Comparison of ENCODE assay signal across 23 cellular contexts in the genomic region with DNA sequence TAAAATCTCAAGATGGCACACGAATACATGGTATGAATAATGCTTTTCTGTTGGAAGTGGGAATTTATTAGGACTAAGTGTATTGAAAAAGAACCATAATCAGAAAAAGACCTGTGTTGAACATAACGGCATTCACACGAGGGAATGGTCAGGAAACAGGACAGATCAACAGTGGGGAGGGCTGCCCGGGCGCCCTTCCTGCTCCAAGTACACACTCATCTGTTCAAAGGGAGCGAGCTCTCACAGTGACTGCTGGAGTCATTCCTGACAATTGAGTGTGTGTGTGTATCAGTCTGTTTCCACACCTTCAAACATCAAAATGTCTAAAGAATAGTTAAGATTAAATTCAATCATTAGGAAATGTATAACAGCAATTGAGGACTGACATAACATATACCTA.
"Had no signal": no experiment of that assay in that cellular context is flagged by ENCODE, and none has a peak within 500 bp of the region (broad histone marks: within the 10 kb centered on the region; RNA-seq: fewer than 3 reads in every experiment).

No MANE protein-coding gene starts in this region.

- H3K27me3 Mint-ChIP-seq: activated B cell treated with CpG ODN at 0.5 μM for 24 hours; activated CD4-positive, alpha-beta T cell treated with anti-CD3 and anti-CD28 coated beads, Interleukin-2, amount 10 ng/mL, durations not matched to agents 24 days and 14 days; memory B cell had no signal

- DNase-seq: activated B cell treated with CpG ODN at 0.5 μM for 24 hours; activated CD4-positive, alpha-beta T cell treated with anti-CD3 and anti-CD28 coated beads, Interleukin-2, amount 10 ng/mL, durations not matched to agents 24 days and 14 days; activated CD8-positive, alpha-beta memory T cell treated with anti-CD3 and anti-CD28 coated beads, Interleukin-2, amount 50 U/mL, for 4 hours; activated CD8-positive, alpha-beta T cell treated with anti-CD3 and anti-CD28 coated beads, Interleukin-2, amount 10 ng/mL, durations not matched to agents 7 days and 5 days; activated gamma-delta T cell; activated T-cell treated with anti-CD3 and anti-CD28 coated beads, Interleukin-2, amount 50 U/mL, for 48 hours; aorta; cerebellar nuclear complex; hippocampal formation; kidney; left ventricle myocardium inferior; mucosa of descending colon; nucleus accumbens; small intestine; stimulated activated CD4-positive, alpha-beta T cell treated with anti-CD3 and anti-CD28 coated beads, Interleukin-4, amount 100 ng/mL, for 4 hours; stimulated activated naive CD4-positive, alpha-beta T cell treated with Interleukin-2 at 50 U/mL for 16 hours; substantia nigra; transverse colon had no signal

- H3K36me3 Mint-ChIP-seq: memory B cell had no signal

- H3K27ac Mint-ChIP-seq: activated B cell treated with CpG ODN at 0.5 μM for 24 hours; activated CD8-positive, alpha-beta T cell treated with anti-CD3 and anti-CD28 coated beads, Interleukin-2, amount 10 ng/mL, durations not matched to agents 7 days and 5 days; memory B cell had no signal

- H3K27me3 ChIP-seq: dorsolateral prefrontal cortex, right atrium auricular region, transverse colon had no signal

- ATAC-seq: activated CD8-positive, alpha-beta T cell treated with anti-CD3 and anti-CD28 coated beads, Interleukin-2, amount 10 ng/mL, durations not matched to agents 7 days and 5 days had no signal

- H3K4me3 ChIP-seq: dorsolateral prefrontal cortex, left ventricle myocardium inferior, mucosa of descending colon, right atrium auricular region, transverse colon had no signal

- H3K4me3 Mint-ChIP-seq: activated B cell treated with CpG ODN at 0.5 μM for 24 hours; activated CD8-positive, alpha-beta T cell treated with anti-CD3 and anti-CD28 coated beads, Interleukin-2, amount 10 ng/mL, durations not matched to agents 7 days and 5 days; memory B cell; nephron had no signal

- FAIRE-seq: kidney, small intestine, TTC549 had no signal

- H3K27ac ChIP-seq: left ventricle myocardium inferior, right atrium auricular region had no signal

- H3K36me3 ChIP-seq: left ventricle myocardium inferior, right atrium auricular region, transverse colon had no signal

- H3K9me3 ChIP-seq: left ventricle myocardium inferior, mucosa of descending colon, right atrium auricular region, transverse colon had no signal
